ENCODE assay signal across 1 cellular context in genomic region chr11:65456418-65456817, GRCh38.
TF ChIP-seq lines count a peak whose summit lies in the region.

No MANE protein-coding gene starts in this region.

TF ChIP-seq in GM12878, 131 proteins besides CTCF, POLR2A, EP300 and RAD21 (continued from another document):
- no peak for TF ChIP-seq TCF12 (IDR thresholded peaks at IDR 0.05; ENCODE audit: low read depth, low read length)
